ENCODE assay signal across 2 cellular contexts in the genomic region with DNA sequence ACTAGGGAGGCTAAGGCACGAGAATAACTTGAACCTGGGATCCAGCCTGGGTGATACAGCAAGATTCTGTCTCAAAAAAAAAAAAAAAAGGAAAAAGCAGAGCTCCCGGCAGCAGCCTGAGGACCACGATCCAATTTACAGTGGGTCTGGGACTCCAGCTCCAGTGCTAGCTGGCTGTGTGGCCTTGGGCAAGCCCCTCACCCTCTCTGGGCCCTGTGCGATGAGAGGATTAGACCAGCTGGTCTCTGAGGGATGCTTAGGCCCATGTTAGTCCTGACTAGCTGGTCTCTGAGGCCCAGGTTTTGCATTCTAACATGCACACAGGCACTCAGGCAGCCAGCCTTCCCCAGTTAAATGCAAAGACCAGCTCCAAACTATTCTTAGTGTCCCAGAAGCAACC.
TF ChIP-seq lines count a peak whose summit lies in the region.

No MANE protein-coding gene starts in this region.

TF ChIP-seq in IMR-90, 13 proteins besides CTCF, POLR2A, EP300 and RAD21:
- TF ChIP-seq, protein P1, sequence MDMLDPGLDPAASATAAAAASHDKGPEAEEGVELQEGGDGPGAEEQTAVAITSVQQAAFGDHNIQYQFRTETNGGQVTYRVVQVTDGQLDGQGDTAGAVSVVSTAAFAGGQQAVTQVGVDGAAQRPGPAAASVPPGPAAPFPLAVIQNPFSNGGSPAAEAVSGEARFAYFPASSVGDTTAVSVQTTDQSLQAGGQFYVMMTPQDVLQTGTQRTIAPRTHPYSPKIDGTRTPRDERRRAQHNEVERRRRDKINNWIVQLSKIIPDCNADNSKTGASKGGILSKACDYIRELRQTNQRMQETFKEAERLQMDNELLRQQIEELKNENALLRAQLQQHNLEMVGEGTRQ (IDR thresholded peaks at IDR 0.05; ENCODE audit: low read depth, low read length), result no peak
- TF ChIP-seq NFE2L2 (IDR thresholded peaks at IDR 0.05; ENCODE audit: low read depth, low read length), result no peak
- TF ChIP-seq RFX5 (IDR thresholded peaks at IDR 0.05; ENCODE audit: low read depth, low read length), result no peak
- TF ChIP-seq CEBPB (IDR thresholded peaks at IDR 0.05; ENCODE audit: low read depth, low read length), result no peak
- no peak for TF ChIP-seq MAZ (IDR thresholded peaks at IDR 0.05; ENCODE audit: borderline replicate concordance, low read depth, low read length)
- TF ChIP-seq MAFK (IDR thresholded peaks at IDR 0.05; ENCODE audit: low read depth, low read length), result no peak
- no peak for TF ChIP-seq SMC3 (IDR thresholded peaks at IDR 0.05; ENCODE audit: low read depth, low read length)
- no peak for TF ChIP-seq FOS (IDR thresholded peaks at IDR 0.05; ENCODE audit: low read depth, low read length)
- no peak for TF ChIP-seq CHD1 (IDR thresholded peaks at IDR 0.05; ENCODE audit: low read depth, low read length)
- no peak for TF ChIP-seq RCOR1 (IDR thresholded peaks at IDR 0.05; ENCODE audit: insufficient replicate concordance, low read length)
- TF ChIP-seq, protein P2, sequence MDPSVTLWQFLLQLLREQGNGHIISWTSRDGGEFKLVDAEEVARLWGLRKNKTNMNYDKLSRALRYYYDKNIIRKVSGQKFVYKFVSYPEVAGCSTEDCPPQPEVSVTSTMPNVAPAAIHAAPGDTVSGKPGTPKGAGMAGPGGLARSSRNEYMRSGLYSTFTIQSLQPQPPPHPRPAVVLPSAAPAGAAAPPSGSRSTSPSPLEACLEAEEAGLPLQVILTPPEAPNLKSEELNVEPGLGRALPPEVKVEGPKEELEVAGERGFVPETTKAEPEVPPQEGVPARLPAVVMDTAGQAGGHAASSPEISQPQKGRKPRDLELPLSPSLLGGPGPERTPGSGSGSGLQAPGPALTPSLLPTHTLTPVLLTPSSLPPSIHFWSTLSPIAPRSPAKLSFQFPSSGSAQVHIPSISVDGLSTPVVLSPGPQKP (IDR thresholded peaks at IDR 0.05; ENCODE audit: borderline replicate concordance, low read depth, low read length), result no peak
- TF ChIP-seq BHLHE40 (IDR thresholded peaks at IDR 0.05; ENCODE audit: low read depth, low read length), result no peak

TF ChIP-seq in K562, 482 proteins besides CTCF, POLR2A, EP300 and RAD21:
- no peak for TF ChIP-seq CREB5 (CRISPR knock-in tag; IDR thresholded peaks at IDR 0.05)
- TF ChIP-seq ETV1 (tag; conservative IDR thresholded peaks at IDR 0.05; ENCODE audit: low read depth), result no peak
- no peak for TF ChIP-seq HNRNPLL (IDR thresholded peaks at IDR 0.05; ENCODE audit: low read depth, low read length, poor library complexity, severe bottlenecking)
- no peak for TF ChIP-seq POLR2B (IDR thresholded peaks at IDR 0.05; ENCODE audit: low read depth, partially characterized antibody)
- TF ChIP-seq ZNF444 (CRISPR knock-in tag; IDR thresholded peaks at IDR 0.05), result no peak
- TF ChIP-seq RB1 (IDR thresholded peaks at IDR 0.05; ENCODE audit: low read depth), result no peak
- TF ChIP-seq ZFP36 (IDR thresholded peaks at IDR 0.05; ENCODE audit: low read depth, low read length, partially characterized antibody), result peak; percentile 51
